ENCODE assay signal across 11 cellular contexts in the genomic region with DNA sequence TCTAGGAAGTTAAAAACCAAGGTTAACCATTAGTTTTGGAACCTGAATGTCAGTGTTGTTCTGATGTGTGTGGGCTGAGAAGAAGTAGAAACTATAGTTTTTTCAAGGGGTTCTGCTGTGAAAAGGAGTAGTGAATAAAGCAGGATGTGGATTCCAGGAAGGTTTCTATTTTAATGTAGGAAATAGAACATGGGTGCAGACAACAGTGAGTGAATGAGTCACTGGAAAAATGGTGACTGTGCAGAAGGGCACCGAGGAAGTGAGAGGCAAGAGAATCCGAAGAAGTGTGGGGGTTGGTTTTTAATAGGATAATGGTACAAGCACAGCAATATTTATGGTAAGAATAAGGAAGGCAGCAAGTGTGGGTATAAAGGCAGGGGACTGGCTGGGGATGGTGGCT.
DNase-seq lines count a peak whose midpoint lies in the region; ATAC-seq and TF ChIP-seq lines count a peak whose summit lies in the region.
"Had no signal": no experiment of that assay in that cellular context is flagged by ENCODE, and none has a peak within 500 bp of the region (broad histone marks: within the 10 kb centered on the region; RNA-seq: fewer than 3 reads in every experiment).

No MANE protein-coding gene starts in this region.

- H3K36me3 ChIP-seq in fibroblast of lung (ENCODE audit: control insufficient read depth, insufficient read depth, low read length) (peaks cover 4% of the 10 kb centered on the region), thoracic aorta (peaks cover 37% of the 10 kb centered on the region), suprapubic skin (peaks cover 61% of the 10 kb centered on the region)

- POLR2A ChIA-PET in GM10248 (lab: Yijun Ruan, JAX): no interaction called here

- no peaks in the 10 kb centered on the region for H3K4me1 ChIP-seq in fibroblast of lung (ENCODE audit: control insufficient read depth, extremely low read depth, insufficient read depth, low read length)
- H3K4me1 ChIP-seq in thoracic aorta (ENCODE audit: control insufficient read depth in 1 of 2, low read depth in 2 of 2): peaks cover 2 to 8% of the 10 kb centered on the region in 2 donors
- no peaks in the 10 kb centered on the region for H3K4me1 ChIP-seq in suprapubic skin
- H3K4me1 ChIP-seq: colonic mucosa had no signal

- H3K4me2 ChIP-seq in fibroblast of lung (ENCODE audit: extremely low read depth, insufficient read depth, low read length): no peak overlapping the region

- H3K27ac ChIP-seq in fibroblast of lung (ENCODE audit: insufficient read depth, low read length) (no peak overlapping the region), thoracic aorta (peak overlapping the region; percentile 12 to 45), suprapubic skin (no peak overlapping the region)
- H3K27ac ChIP-seq: colonic mucosa had no signal

- WGBS in suprapubic skin: 70% methylated on average over 2 of the region's 2 CpGs

- no peaks in the 10 kb centered on the region for H3K27me3 Mint-ChIP-seq in natural killer cell treated with Interleukin-12 subunit alpha and Interleukin-12 subunit beta and Interleukin-15 and Interleukin-18, amount 100 ng/mL, for 72 hours
- no peaks in the 10 kb centered on the region for H3K27me3 Mint-ChIP-seq in natural killer cell (ENCODE audit: low read depth in 2 of 2)
- H3K27me3 Mint-ChIP-seq: CD4-positive, alpha-beta T cell had no signal

- H3K4me1 Mint-ChIP-seq in natural killer cell treated with Interleukin-12 subunit alpha and Interleukin-12 subunit beta and Interleukin-15 and Interleukin-18, amount 100 ng/mL, for 72 hours (ENCODE audit: low read depth in 2 of 2): peaks cover 7 to 13% of the 10 kb centered on the region in 2 donors
- peaks cover 0 to 7% of the 10 kb centered on the region in 2 donors for H3K4me1 Mint-ChIP-seq in natural killer cell

- TF ChIP-seq EP300 in suprapubic skin (IDR thresholded peaks at IDR 0.05): no peak

- no peak for DNase-seq in natural killer cell treated with Interleukin-12 subunit alpha and Interleukin-12 subunit beta and Interleukin-15 and Interleukin-18, amount 100 ng/mL, for 72 hours (ENCODE audit: low spot score)
- no peak for DNase-seq in natural killer cell
- DNase-seq in activated CD4-positive, alpha-beta T cell treated with anti-CD3 and anti-CD28 coated beads, Interleukin-2, amount 50 U/mL, for 48 hours: peak; percentile 14 to 32
- DNase-seq in fibroblast of lung (ENCODE audit: low read depth in 2 of 2): peak; percentile 43 to 73
- no peak for DNase-seq in thoracic aorta (ENCODE audit: low spot score)
- DNase-seq in suprapubic skin (ENCODE audit: low spot score in 2 of 2): no peak
- no peak for DNase-seq in GM10248 (ENCODE audit: extremely low spot score)
- DNase-seq in posterior cingulate gyrus: no peak
- DNase-seq: CD4-positive, alpha-beta T cell; colonic mucosa; NCI-H1694 treated with DMSO at 0.1 percent for 48 hours had no signal

- H4K20me1 ChIP-seq in fibroblast of lung (ENCODE audit: control insufficient read depth, extremely low read depth, insufficient read depth, low read length): no peaks in the 10 kb centered on the region

- H3K27me3 ChIP-seq in fibroblast of lung (ENCODE audit: control insufficient read depth, insufficient read depth, low read length) (no peaks in the 10 kb centered on the region), thoracic aorta (replicated peaks; ENCODE audit: insufficient read depth) (no peaks in the 10 kb centered on the region), suprapubic skin (no peaks in the 10 kb centered on the region)
- H3K27me3 ChIP-seq: colonic mucosa had no signal

- intact Hi-C loops in natural killer cell (cut with micrococcal nuclease) (no loop called here), posterior cingulate gyrus (cut with DNase I) (no loop called here)

- no peaks in the 10 kb centered on the region for H3K9me3 Mint-ChIP-seq in natural killer cell treated with Interleukin-12 subunit alpha and Interleukin-12 subunit beta and Interleukin-15 and Interleukin-18, amount 100 ng/mL, for 72 hours
- no peaks in the 10 kb centered on the region for H3K9me3 Mint-ChIP-seq in natural killer cell
- H3K9me3 Mint-ChIP-seq: CD4-positive, alpha-beta T cell had no signal

- no peak for TF ChIP-seq POLR2A in suprapubic skin (IDR thresholded peaks at IDR 0.05)

- H3K9me3 ChIP-seq in fibroblast of lung (ENCODE audit: control insufficient read depth, insufficient read depth, low read depth, low read length): no peaks in the 10 kb centered on the region
- no peaks in the 10 kb centered on the region for H3K9me3 ChIP-seq in thoracic aorta
- no peaks in the 10 kb centered on the region for H3K9me3 ChIP-seq in suprapubic skin
- H3K9me3 ChIP-seq: colonic mucosa had no signal

- no peaks in the 10 kb centered on the region for H3K79me2 ChIP-seq in fibroblast of lung (ENCODE audit: control insufficient read depth, insufficient read depth, low read length)

- no peak for TF ChIP-seq CTCF in natural killer cell (IDR thresholded peaks at IDR 0.05)
- no peak for TF ChIP-seq CTCF in fibroblast of lung (conservative IDR thresholded peaks at IDR 0.05 in 1 of 2, IDR thresholded peaks at IDR 0.05 in 1 of 2; ENCODE audit: low read depth in 1 of 2, low read length in 2 of 2)
- TF ChIP-seq CTCF in thoracic aorta (IDR thresholded peaks at IDR 0.05): no peak
- no peak for TF ChIP-seq CTCF in suprapubic skin (IDR thresholded peaks at IDR 0.05)
- no peak for TF ChIP-seq CTCF in GM10248 (IDR thresholded peaks at IDR 0.05; ENCODE audit: control extremely low read depth, extremely low read depth, low read depth, missing control alignments)

- H3K4me3 ChIP-seq in fibroblast of lung (replicated peaks in 1 of 4; ENCODE audit: control extremely low read depth in 1 of 4, insufficient read depth in 1 of 4, low read depth in 3 of 4, low read length in 4 of 4) (no peak overlapping the region), thoracic aorta (no peak overlapping the region), suprapubic skin (no peak overlapping the region)
- H3K4me3 ChIP-seq: colonic mucosa had no signal

- H3K9ac ChIP-seq in fibroblast of lung (ENCODE audit: insufficient read depth, low read length): no peak overlapping the region

- peak in 1 of 2 donors; percentile 71 for ATAC-seq in natural killer cell treated with Interleukin-12 subunit alpha and Interleukin-12 subunit beta and Interleukin-15 and Interleukin-18, amount 100 ng/mL, for 72 hours
- ATAC-seq in natural killer cell (no peak), thoracic aorta (ENCODE audit: insufficient number of reproducible peaks, low FRiP score, low read depth) (peak; percentile 80)

- CTCF ChIA-PET in GM10248 (lab: Yijun Ruan, JAX): no interaction called here

- H3K36me3 Mint-ChIP-seq in natural killer cell treated with Interleukin-12 subunit alpha and Interleukin-12 subunit beta and Interleukin-15 and Interleukin-18, amount 100 ng/mL, for 72 hours: peaks cover 20% of the 10 kb centered on the region
- peaks cover 17% of the 10 kb centered on the region for H3K36me3 Mint-ChIP-seq in natural killer cell

- H3K4me3 Mint-ChIP-seq in natural killer cell treated with Interleukin-12 subunit alpha and Interleukin-12 subunit beta and Interleukin-15 and Interleukin-18, amount 100 ng/mL, for 72 hours: peak overlapping the region; percentile 43
- no peak overlapping the region for H3K4me3 Mint-ChIP-seq in natural killer cell
- H3K4me3 Mint-ChIP-seq: CD4-positive, alpha-beta T cell had no signal

- peak overlapping the region; percentile 10 to 66 for H3K27ac Mint-ChIP-seq in natural killer cell treated with Interleukin-12 subunit alpha and Interleukin-12 subunit beta and Interleukin-15 and Interleukin-18, amount 100 ng/mL, for 72 hours
- no peak overlapping the region for H3K27ac Mint-ChIP-seq in natural killer cell
- H3K27ac Mint-ChIP-seq: CD4-positive, alpha-beta T cell had no signal

- no peak overlapping the region for H2AFZ ChIP-seq in fibroblast of lung (ENCODE audit: low read length)

Comparison
In these comparisons a context has a peak if more than half of its experiments do, and no peak if none do; other contexts are left out.
1. H3K27ac Mint-ChIP-seq: peak in natural killer cell treated with Interleukin-12 subunit alpha and Interleukin-12 subunit beta and Interleukin-15 and Interleukin-18, amount 100 ng/mL, for 72 hours (2 of 2); none in natural killer cell (0 of 2).
2. DNase-seq: peak in activated CD4-positive, alpha-beta T cell treated with anti-CD3 and anti-CD28 coated beads, Interleukin-2, amount 50 U/mL, for 48 hours (2 of 2) and fibroblast of lung (2 of 2); none in natural killer cell treated with Interleukin-12 subunit alpha and Interleukin-12 subunit beta and Interleukin-15 and Interleukin-18, amount 100 ng/mL, for 72 hours (single experiment), natural killer cell (single experiment), thoracic aorta (single experiment), suprapubic skin (0 of 2), GM10248 (single experiment) and posterior cingulate gyrus (0 of 10).
3. H3K27ac ChIP-seq: peak in thoracic aorta (2 of 2); none in fibroblast of lung (single experiment) and suprapubic skin (single experiment).